22 cellular contexts compared by ENCODE assay signal in genomic region chr11:69452589-69452988, GRCh38. TPM values are rescaled to one million over a fixed set of nuclear protein-coding genes. Genes with fewer than 3 reads are reported as not detected.
A peak's percentile ranks its signal among the peaks of the same experiment; 100 is the strongest.
DNase-seq lines count a peak whose midpoint lies in the region; ATAC-seq, FAIRE-seq and TF ChIP-seq lines count a peak whose summit lies in the region.
"Had no signal": no experiment of that assay in that cellular context is flagged by ENCODE, and none has a peak within 500 bp of the region (broad histone marks: within the 10 kb centered on the region; RNA-seq: fewer than 3 reads in every experiment).

No MANE protein-coding gene starts in this region.

- H3K23ac ChIP-seq in IMR-90 (ENCODE audit: low read depth, low read length): no peak overlapping the region

- H2BK120ac ChIP-seq in IMR-90 (ENCODE audit: low read depth, low read length): no peak overlapping the region

- dilution Hi-C loops in IMR-90 (cut with HindIII; ENCODE audit: low sequenced_read_pairs, unreplicated experiment): no loop called here

- TF ChIP-seq RAD21 in IMR-90 (IDR thresholded peaks at IDR 0.05; ENCODE audit: low read length): no peak

- ATAC-seq in IMR-90 (ENCODE audit: low read depth): no peak
- ATAC-seq: GM23338 had no signal

- H2AK5ac ChIP-seq in IMR-90 (ENCODE audit: low read depth, low read length): 0 out of 2 replicates have a peak overlapping the region, but pooled peaks have one; percentile 14

- H4K5ac ChIP-seq in IMR-90 (ENCODE audit: low read depth, low read length): no peak overlapping the region

- DNase-seq in HTR-8/SVneo (ENCODE audit: insufficient read length, low spot score) (no peak), IMR-90 (no peak), kidney (peak; percentile 26), urothelium cell line (ENCODE audit: low spot score) (no peak), NCI-H2029 (lab: John Stamatoyannopoulos, UW) (no peak), DMS53 treated with DMSO at 0.1 percent for 48 hours (lab: John Stamatoyannopoulos, UW; ENCODE audit: unreplicated experiment) (no peak)
- DNase-seq: ACHN; BE2C; C1 segment of cervical spinal cord; CD4-positive, CD25-positive, alpha-beta regulatory T cell; CD8-positive, alpha-beta memory T cell; COR-L47; DMS 273 treated with DMSO at 0.1 percent for 48 hours; DMS53; H7; KBM-7 had no signal

- H3K56ac ChIP-seq in IMR-90 (ENCODE audit: extremely low read depth, insufficient read depth, low read length): no peak overlapping the region

- H2AK9ac ChIP-seq in IMR-90 (replicated peaks; ENCODE audit: low read depth, low read length, poor library complexity): no peak overlapping the region

- H3K79me1 ChIP-seq in IMR-90 (ENCODE audit: low read depth in 1 of 2, low read length in 2 of 2): no peaks in the 10 kb centered on the region

- TF ChIP-seq POLR2A in IMR-90 (IDR thresholded peaks at IDR 0.05; ENCODE audit: low read depth, low read length): no peak

- H3K4me3 ChIP-seq in IMR-90 (ENCODE audit: insufficient read depth, low read depth, low read length) (no peak overlapping the region), kidney (ENCODE audit: low read length in 2 of 2) (no peak overlapping the region)
- H3K4me3 ChIP-seq: GM23338 had no signal

- H3K9ac ChIP-seq in IMR-90 (ENCODE audit: low read depth, low read length) (no peak overlapping the region), kidney (ENCODE audit: low read length in 2 of 2) (no peak overlapping the region)

- H3K36me3 ChIP-seq in IMR-90 (ENCODE audit: control insufficient read depth, insufficient read depth, low read length): no peaks in the 10 kb centered on the region
- no peaks in the 10 kb centered on the region for H3K36me3 ChIP-seq in kidney (ENCODE audit: control insufficient read depth in 1 of 2, insufficient read depth in 2 of 2, low read length in 2 of 2)
- H3K36me3 ChIP-seq: BE2C had no signal

- H3K9me3 ChIP-seq in IMR-90 (ENCODE audit: control insufficient read depth, insufficient read depth, low read length) (peaks cover 4% of the 10 kb centered on the region), kidney (ENCODE audit: control insufficient read depth in 1 of 2, low read length in 2 of 2) (peaks cover 0 to 8% of the 10 kb centered on the region in 2 donors)
- H3K9me3 ChIP-seq: BE2C had no signal

- no peak overlapping the region for H3K14ac ChIP-seq in IMR-90 (replicated peaks; ENCODE audit: low read depth, low read length)

- no peak overlapping the region for H4K8ac ChIP-seq in IMR-90 (ENCODE audit: low read depth in 2 of 2, low read length in 2 of 2)

- peaks cover 7% of the 10 kb centered on the region for H3K4me1 ChIP-seq in IMR-90 (ENCODE audit: control insufficient read depth, insufficient read depth, low read length)
- peaks cover 7% of the 10 kb centered on the region in 2 donors for H3K4me1 ChIP-seq in kidney (ENCODE audit: control insufficient read depth in 1 of 2, insufficient read depth in 1 of 2, low read depth in 1 of 2, low read length in 2 of 2)

- H3K4ac ChIP-seq in IMR-90 (ENCODE audit: low read depth, low read length): no peak overlapping the region

- H3K27me3 ChIP-seq in IMR-90 (ENCODE audit: control insufficient read depth, insufficient read depth, low read length): no peaks in the 10 kb centered on the region
- H3K27me3 ChIP-seq: BE2C had no signal

- BruUV-seq in IMR-90 (replicated peaks; lab: Mats Ljungman, UMichigan): no TSS peak

- no peak overlapping the region for H2BK5ac ChIP-seq in IMR-90 (ENCODE audit: low read depth, low read length, poor library complexity, severe bottlenecking)

- FAIRE-seq in HTR-8/SVneo (lab: Jason Lieb, UNC): peak; percentile 42
- FAIRE-seq in kidney (lab: Jason Lieb, UNC): no peak
- peak; percentile 13 for FAIRE-seq in urothelium cell line (lab: Jason Lieb, UNC)
- FAIRE-seq: A204.1, G401.6, GM12892, GM18507 had no signal

- no peak overlapping the region for H2BK15ac ChIP-seq in IMR-90 (ENCODE audit: low read depth, low read length)

- POLR2A ChIA-PET in IMR-90 (lab: Charles Lee; ENCODE audit: unreplicated experiment): no interaction called here

- intact Hi-C loops in IMR-90 (cut with micrococcal nuclease) (no loop called here), kidney (cut with DNase I) (no loop called here)

- no peaks in the 10 kb centered on the region for H4K20me1 ChIP-seq in IMR-90 (ENCODE audit: insufficient read depth, low read length)

- CTCF ChIA-PET in IMR-90 (lab: Yijun Ruan, JAX): no interaction called here

- no peak overlapping the region for H3K27ac ChIP-seq in IMR-90 (ENCODE audit: insufficient read depth, low read length)
- no peak overlapping the region for H3K27ac ChIP-seq in kidney (ENCODE audit: low read depth in 2 of 2, low read length in 2 of 2)

- no peak overlapping the region for H2BK20ac ChIP-seq in IMR-90 (ENCODE audit: low read depth, low read length)

- no peak overlapping the region for H3K4me2 ChIP-seq in IMR-90 (ENCODE audit: low read depth, low read length)
- H3K4me2 ChIP-seq: GM23338 had no signal

- H3K18ac ChIP-seq in IMR-90 (ENCODE audit: low read depth, low read length): no peak overlapping the region

- H2AFZ ChIP-seq in IMR-90 (replicated peaks; ENCODE audit: low read length, poor library complexity): no peak overlapping the region
- H2AFZ ChIP-seq: GM23338 had no signal

- in situ Hi-C loops in IMR-90 (cut with MboI; ENCODE audit: low sequenced_read_pairs): no loop called here

- no CpG with 5 or more reads among the region's 2 CpGs for WGBS in IMR-90 (ENCODE audit: extremely low coverage in 2 of 2, insufficient read length in 1 of 2), 2 experiments

- H4K91ac ChIP-seq in IMR-90 (ENCODE audit: insufficient read depth, low read depth, low read length): no peak overlapping the region

- H3K9me1 ChIP-seq in IMR-90 (ENCODE audit: insufficient read depth, low read length): peaks cover 9% of the 10 kb centered on the region; the same call in 1 of the 2 replicates

- TF ChIP-seq CTCF in IMR-90 (conservative IDR thresholded peaks at IDR 0.05; ENCODE audit: low read depth, low read length): no peak
- TF ChIP-seq CTCF in kidney (IDR thresholded peaks at IDR 0.05; ENCODE audit: borderline replicate concordance, extremely low read depth, insufficient read depth): no peak

TF ChIP-seq in IMR-90, 13 proteins besides CTCF, POLR2A, EP300 and RAD21:
- TF ChIP-seq MAZ (IDR thresholded peaks at IDR 0.05; ENCODE audit: borderline replicate concordance, low read depth, low read length) (no peak), NFE2L2 (IDR thresholded peaks at IDR 0.05; ENCODE audit: low read depth, low read length) (no peak), CEBPB (IDR thresholded peaks at IDR 0.05; ENCODE audit: low read depth, low read length) (no peak), SMC3 (IDR thresholded peaks at IDR 0.05; ENCODE audit: low read depth, low read length) (no peak), ELK1 (IDR thresholded peaks at IDR 0.05; ENCODE audit: borderline replicate concordance, low read depth, low read length) (no peak), MAFK (IDR thresholded peaks at IDR 0.05; ENCODE audit: low read depth, low read length) (no peak), RFX5 (IDR thresholded peaks at IDR 0.05; ENCODE audit: low read depth, low read length) (no peak), CHD1 (IDR thresholded peaks at IDR 0.05; ENCODE audit: low read depth, low read length) (no peak), FOS (IDR thresholded peaks at IDR 0.05; ENCODE audit: low read depth, low read length) (no peak), BHLHE40 (IDR thresholded peaks at IDR 0.05; ENCODE audit: low read depth, low read length) (no peak), MXI1 (IDR thresholded peaks at IDR 0.05; ENCODE audit: borderline replicate concordance, low read depth, low read length) (no peak), RCOR1 (IDR thresholded peaks at IDR 0.05; ENCODE audit: insufficient replicate concordance, low read length) (no peak)
- TF ChIP-seq, protein P1, sequence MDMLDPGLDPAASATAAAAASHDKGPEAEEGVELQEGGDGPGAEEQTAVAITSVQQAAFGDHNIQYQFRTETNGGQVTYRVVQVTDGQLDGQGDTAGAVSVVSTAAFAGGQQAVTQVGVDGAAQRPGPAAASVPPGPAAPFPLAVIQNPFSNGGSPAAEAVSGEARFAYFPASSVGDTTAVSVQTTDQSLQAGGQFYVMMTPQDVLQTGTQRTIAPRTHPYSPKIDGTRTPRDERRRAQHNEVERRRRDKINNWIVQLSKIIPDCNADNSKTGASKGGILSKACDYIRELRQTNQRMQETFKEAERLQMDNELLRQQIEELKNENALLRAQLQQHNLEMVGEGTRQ (IDR thresholded peaks at IDR 0.05; ENCODE audit: low read depth, low read length): no peak

RNA-seq across cellular contexts. Expression of gene LINC01488, which starts 28.9 kb away (rescaled TPM):
- total RNA-seq in IMR-90 (2012; rRNA removed) (not detected in 2 replicates), kidney (not detected)
- polyA plus RNA-seq in IMR-90 (2012; rRNA removed) (not detected in 2 replicates), kidney (ENCODE audit: insufficient read depth, low read depth, low replicate concordance) (not detected)
- not detected in 2 replicates for polyA plus RNA-seq in IMR-90 (2012; cell fraction: cytosol; rRNA removed)
- not detected in 2 replicates for polyA plus RNA-seq in IMR-90 (2012; cell fraction: nucleus; rRNA removed; ENCODE audit: low replicate concordance)
- total RNA-seq: CD4-positive, CD25-positive, alpha-beta regulatory T cell; CD8-positive, alpha-beta memory T cell; GM23338; H7; HT-29 had no signal
- polyA plus RNA-seq: CD4-positive, CD25-positive, alpha-beta regulatory T cell; CD8-positive, alpha-beta memory T cell; GM23338 had no signal
